Comparison of ENCODE assay signal across 1 cellular context in the genomic region with DNA sequence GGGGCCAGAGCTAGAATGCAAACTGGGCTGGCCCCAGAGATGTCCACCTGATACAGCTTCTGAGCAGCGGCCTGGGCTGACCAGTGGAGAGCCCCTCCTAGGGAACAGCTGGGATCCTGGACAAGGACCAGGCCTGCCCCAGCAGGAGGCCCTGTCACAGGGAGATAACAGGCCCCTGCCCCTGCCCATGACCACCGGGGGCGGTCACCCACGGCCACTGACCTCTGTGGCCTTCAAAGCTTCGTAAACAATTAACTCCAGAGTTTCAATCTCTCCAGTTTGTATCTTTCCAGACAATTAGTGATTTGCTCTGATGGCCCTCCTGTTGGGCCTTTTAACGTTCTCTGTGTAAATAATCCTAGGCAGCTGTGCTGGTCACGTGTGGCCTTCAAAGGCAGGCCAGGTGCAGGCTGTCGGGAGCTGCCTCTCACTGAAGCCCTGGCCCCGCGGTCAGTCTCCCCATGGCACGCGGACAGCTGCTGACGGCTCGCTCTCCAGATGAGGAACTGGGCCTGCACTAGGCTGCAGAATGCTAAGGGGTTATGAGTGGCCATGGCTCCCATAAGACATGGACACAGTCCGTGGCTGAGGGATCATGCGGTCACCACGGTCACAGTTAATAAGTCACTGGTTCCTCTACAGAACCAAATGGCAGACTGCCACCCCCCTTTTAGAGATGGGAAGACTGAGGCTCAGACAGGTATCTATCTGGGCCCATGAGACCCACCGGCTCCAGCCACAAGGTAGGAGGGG.
TF ChIP-seq lines count a peak whose summit lies in the region.

No MANE protein-coding gene starts in this region.

TF ChIP-seq in K562, 482 proteins besides CTCF, POLR2A, EP300 and RAD21 (continued from another document and continues in another):
- TF ChIP-seq KDM2B (CRISPR knock-in tag; IDR thresholded peaks at IDR 0.05): no peak
- TF ChIP-seq, protein P1, sequence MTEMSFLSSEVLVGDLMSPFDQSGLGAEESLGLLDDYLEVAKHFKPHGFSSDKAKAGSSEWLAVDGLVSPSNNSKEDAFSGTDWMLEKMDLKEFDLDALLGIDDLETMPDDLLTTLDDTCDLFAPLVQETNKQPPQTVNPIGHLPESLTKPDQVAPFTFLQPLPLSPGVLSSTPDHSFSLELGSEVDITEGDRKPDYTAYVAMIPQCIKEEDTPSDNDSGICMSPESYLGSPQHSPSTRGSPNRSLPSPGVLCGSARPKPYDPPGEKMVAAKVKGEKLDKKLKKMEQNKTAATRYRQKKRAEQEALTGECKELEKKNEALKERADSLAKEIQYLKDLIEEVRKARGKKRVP (CRISPR knock-in tag; IDR thresholded peaks at IDR 0.05): no peak
- TF ChIP-seq HLTF (IDR thresholded peaks at IDR 0.05): no peak
- peak; percentile 58; the same call in 1 of the 2 replicates for TF ChIP-seq ZNF175 (CRISPR knock-in tag; IDR thresholded peaks at IDR 0.05; ENCODE audit: low read depth)
- TF ChIP-seq, protein P2, sequence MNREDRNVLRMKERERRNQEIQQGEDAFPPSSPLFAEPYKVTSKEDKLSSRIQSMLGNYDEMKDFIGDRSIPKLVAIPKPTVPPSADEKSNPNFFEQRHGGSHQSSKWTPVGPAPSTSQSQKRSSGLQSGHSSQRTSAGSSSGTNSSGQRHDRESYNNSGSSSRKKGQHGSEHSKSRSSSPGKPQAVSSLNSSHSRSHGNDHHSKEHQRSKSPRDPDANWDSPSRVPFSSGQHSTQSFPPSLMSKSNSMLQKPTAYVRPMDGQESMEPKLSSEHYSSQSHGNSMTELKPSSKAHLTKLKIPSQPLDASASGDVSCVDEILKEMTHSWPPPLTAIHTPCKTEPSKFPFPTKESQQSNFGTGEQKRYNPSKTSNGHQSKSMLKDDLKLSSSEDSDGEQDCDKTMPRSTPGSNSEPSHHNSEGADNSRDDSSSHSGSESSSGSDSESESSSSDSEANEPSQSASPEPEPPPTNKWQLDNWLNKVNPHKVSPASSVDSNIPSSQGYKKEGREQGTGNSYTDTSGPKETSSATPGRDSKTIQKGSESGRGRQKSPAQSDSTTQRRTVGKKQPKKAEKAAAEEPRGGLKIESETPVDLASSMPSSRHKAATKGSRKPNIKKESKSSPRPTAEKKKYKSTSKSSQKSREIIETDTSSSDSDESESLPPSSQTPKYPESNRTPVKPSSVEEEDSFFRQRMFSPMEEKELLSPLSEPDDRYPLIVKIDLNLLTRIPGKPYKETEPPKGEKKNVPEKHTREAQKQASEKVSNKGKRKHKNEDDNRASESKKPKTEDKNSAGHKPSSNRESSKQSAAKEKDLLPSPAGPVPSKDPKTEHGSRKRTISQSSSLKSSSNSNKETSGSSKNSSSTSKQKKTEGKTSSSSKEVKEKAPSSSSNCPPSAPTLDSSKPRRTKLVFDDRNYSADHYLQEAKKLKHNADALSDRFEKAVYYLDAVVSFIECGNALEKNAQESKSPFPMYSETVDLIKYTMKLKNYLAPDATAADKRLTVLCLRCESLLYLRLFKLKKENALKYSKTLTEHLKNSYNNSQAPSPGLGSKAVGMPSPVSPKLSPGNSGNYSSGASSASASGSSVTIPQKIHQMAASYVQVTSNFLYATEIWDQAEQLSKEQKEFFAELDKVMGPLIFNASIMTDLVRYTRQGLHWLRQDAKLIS (CRISPR knock-in tag; IDR thresholded peaks at IDR 0.05): 0 out of 2 replicates have a peak, but pooled peaks have one; percentile 62
- TF ChIP-seq JUND (IDR thresholded peaks at IDR 0.05; ENCODE audit: borderline replicate concordance, low read depth, low read length): peak; percentile 10; the same call in 1 of the 2 replicates
- no peak for TF ChIP-seq JUND (tag; IDR thresholded peaks at IDR 0.05; ENCODE audit: borderline replicate concordance, low read depth, low read length)
- 0 out of 2 replicates have a peak, but pooled peaks have one; percentile 23 for TF ChIP-seq ATF7 (IDR thresholded peaks at IDR 0.05)
- TF ChIP-seq, protein P3, sequence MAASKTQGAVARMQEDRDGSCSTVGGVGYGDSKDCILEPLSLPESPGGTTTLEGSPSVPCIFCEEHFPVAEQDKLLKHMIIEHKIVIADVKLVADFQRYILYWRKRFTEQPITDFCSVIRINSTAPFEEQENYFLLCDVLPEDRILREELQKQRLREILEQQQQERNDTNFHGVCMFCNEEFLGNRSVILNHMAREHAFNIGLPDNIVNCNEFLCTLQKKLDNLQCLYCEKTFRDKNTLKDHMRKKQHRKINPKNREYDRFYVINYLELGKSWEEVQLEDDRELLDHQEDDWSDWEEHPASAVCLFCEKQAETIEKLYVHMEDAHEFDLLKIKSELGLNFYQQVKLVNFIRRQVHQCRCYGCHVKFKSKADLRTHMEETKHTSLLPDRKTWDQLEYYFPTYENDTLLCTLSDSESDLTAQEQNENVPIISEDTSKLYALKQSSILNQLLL (CRISPR knock-in tag; IDR thresholded peaks at IDR 0.05; ENCODE audit: borderline replicate concordance): no peak
- TF ChIP-seq, protein P4, sequence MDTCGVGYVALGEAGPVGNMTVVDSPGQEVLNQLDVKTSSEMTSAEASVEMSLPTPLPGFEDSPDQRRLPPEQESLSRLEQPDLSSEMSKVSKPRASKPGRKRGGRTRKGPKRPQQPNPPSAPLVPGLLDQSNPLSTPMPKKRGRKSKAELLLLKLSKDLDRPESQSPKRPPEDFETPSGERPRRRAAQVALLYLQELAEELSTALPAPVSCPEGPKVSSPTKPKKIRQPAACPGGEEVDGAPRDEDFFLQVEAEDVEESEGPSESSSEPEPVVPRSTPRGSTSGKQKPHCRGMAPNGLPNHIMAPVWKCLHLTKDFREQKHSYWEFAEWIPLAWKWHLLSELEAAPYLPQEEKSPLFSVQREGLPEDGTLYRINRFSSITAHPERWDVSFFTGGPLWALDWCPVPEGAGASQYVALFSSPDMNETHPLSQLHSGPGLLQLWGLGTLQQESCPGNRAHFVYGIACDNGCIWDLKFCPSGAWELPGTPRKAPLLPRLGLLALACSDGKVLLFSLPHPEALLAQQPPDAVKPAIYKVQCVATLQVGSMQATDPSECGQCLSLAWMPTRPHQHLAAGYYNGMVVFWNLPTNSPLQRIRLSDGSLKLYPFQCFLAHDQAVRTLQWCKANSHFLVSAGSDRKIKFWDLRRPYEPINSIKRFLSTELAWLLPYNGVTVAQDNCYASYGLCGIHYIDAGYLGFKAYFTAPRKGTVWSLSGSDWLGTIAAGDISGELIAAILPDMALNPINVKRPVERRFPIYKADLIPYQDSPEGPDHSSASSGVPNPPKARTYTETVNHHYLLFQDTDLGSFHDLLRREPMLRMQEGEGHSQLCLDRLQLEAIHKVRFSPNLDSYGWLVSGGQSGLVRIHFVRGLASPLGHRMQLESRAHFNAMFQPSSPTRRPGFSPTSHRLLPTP (IDR thresholded peaks at IDR 0.05; ENCODE audit: borderline replicate concordance, extremely low read depth, insufficient read length): no peak
- TF ChIP-seq TEAD4 (IDR thresholded peaks at IDR 0.05; ENCODE audit: low read length): peak; percentile 73
- no peak for TF ChIP-seq TEAD4 (CRISPR knock-in tag; IDR thresholded peaks at IDR 0.05; ENCODE audit: borderline replicate concordance)
- peak; percentile 31 to 55; a peak in 2 of 4 replicates for TF ChIP-seq NRF1 (conservative IDR thresholded peaks at IDR 0.05 in 1 of 2, IDR thresholded peaks at IDR 0.05 in 1 of 2)
- TF ChIP-seq, protein P5, sequence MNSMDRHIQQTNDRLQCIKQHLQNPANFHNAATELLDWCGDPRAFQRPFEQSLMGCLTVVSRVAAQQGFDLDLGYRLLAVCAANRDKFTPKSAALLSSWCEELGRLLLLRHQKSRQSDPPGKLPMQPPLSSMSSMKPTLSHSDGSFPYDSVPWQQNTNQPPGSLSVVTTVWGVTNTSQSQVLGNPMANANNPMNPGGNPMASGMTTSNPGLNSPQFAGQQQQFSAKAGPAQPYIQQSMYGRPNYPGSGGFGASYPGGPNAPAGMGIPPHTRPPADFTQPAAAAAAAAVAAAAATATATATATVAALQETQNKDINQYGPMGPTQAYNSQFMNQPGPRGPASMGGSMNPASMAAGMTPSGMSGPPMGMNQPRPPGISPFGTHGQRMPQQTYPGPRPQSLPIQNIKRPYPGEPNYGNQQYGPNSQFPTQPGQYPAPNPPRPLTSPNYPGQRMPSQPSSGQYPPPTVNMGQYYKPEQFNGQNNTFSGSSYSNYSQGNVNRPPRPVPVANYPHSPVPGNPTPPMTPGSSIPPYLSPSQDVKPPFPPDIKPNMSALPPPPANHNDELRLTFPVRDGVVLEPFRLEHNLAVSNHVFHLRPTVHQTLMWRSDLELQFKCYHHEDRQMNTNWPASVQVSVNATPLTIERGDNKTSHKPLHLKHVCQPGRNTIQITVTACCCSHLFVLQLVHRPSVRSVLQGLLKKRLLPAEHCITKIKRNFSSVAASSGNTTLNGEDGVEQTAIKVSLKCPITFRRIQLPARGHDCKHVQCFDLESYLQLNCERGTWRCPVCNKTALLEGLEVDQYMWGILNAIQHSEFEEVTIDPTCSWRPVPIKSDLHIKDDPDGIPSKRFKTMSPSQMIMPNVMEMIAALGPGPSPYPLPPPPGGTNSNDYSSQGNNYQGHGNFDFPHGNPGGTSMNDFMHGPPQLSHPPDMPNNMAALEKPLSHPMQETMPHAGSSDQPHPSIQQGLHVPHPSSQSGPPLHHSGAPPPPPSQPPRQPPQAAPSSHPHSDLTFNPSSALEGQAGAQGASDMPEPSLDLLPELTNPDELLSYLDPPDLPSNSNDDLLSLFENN (IDR thresholded peaks at IDR 0.05; ENCODE audit: low read depth in 2 of 2, low read length in 2 of 2): 0 out of 4 replicates have a peak, but pooled peaks of 1 of the 2 experiments have one; percentile 21
- TF ChIP-seq SOX6 (IDR thresholded peaks at IDR 0.05): peak; percentile 88
- TF ChIP-seq ZBTB1 (CRISPR knock-in tag; IDR thresholded peaks at IDR 0.05; ENCODE audit: borderline replicate concordance, low read depth): peak; percentile 17; the same call in 1 of the 2 replicates
- TF ChIP-seq LCOR (CRISPR knock-in tag; IDR thresholded peaks at IDR 0.05): 0 out of 2 replicates have a peak, but pooled peaks have one; percentile 12
- peak; percentile 88 for TF ChIP-seq TAL1 (IDR thresholded peaks at IDR 0.05)
- TF ChIP-seq, protein P6, sequence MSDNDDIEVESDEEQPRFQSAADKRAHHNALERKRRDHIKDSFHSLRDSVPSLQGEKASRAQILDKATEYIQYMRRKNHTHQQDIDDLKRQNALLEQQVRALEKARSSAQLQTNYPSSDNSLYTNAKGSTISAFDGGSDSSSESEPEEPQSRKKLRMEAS (CRISPR knock-in tag; IDR thresholded peaks at IDR 0.05): peak; percentile 65
- TF ChIP-seq, protein P7, sequence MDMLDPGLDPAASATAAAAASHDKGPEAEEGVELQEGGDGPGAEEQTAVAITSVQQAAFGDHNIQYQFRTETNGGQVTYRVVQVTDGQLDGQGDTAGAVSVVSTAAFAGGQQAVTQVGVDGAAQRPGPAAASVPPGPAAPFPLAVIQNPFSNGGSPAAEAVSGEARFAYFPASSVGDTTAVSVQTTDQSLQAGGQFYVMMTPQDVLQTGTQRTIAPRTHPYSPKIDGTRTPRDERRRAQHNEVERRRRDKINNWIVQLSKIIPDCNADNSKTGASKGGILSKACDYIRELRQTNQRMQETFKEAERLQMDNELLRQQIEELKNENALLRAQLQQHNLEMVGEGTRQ (CRISPR knock-in tag; IDR thresholded peaks at IDR 0.05): peak; percentile 78
- no peak for TF ChIP-seq IFI16 (CRISPR knock-in tag; IDR thresholded peaks at IDR 0.05)
- peak; percentile 77 for TF ChIP-seq CCNT2 (IDR thresholded peaks at IDR 0.05; ENCODE audit: borderline replicate concordance, extremely low read depth, insufficient read length, low read depth, low read length)
- TF ChIP-seq CEBPB (tag; IDR thresholded peaks at IDR 0.05): no peak
- peak; percentile 45 to 59; a peak in 2 of 4 replicates for TF ChIP-seq KDM1A (IDR thresholded peaks at IDR 0.05)
- no peak for TF ChIP-seq ELF1 (tag; IDR thresholded peaks at IDR 0.05)
- TF ChIP-seq ATF1 (CRISPR knock-in tag; IDR thresholded peaks at IDR 0.05): no peak
- TF ChIP-seq ATF1 (tag; IDR thresholded peaks at IDR 0.05): peak; percentile 30; the same call in 1 of the 2 replicates
- peak; percentile 91 for TF ChIP-seq CBFA2T3 (IDR thresholded peaks at IDR 0.05)
